8 cellular contexts compared by ENCODE assay signal in the genomic region with DNA sequence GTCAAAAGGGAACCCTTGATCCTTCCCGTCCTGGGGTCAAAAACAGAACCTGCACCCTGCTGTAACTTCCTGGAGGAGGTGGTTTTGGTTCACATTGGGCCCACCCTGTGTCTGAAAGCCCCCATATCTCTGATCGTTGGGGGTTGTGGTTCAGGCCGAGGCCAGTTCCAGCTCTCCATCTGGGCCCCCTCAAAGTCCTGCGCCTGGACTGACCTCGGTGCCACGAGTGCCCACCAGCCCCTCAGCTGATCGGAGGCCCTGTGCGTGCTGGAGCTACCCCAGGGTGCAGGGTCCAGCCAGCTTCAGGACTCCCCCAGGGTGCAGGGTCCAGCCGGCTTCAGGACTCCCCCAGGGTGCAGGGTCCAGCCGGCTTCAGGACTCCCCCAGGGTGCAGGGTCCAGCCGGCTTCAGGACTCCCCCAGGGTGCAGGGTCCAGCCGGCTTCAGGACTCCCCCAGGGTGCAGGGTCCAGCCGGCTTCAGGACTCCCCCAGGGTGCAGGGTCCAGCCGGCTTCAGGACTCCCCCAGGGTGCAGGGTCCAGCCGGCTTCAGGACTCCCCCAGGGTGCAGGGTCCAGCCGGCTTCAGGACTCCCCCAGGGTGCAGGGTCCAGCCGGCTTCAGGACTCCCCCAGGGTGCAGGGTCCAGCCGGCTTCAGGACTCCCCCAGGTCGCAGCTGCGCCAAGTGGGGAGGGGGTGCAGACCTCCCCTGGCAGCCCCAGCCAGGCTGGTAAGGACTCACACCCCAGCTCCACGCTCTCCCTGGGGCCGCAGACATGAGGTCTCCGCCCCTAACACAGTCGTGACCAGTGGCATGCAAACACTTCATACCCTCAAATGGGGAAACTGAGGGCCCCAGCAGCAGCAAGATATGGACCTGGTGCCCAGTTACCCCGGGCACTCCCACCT. TPM values are rescaled to one million over a fixed set of nuclear protein-coding genes. Genes with fewer than 3 reads are reported as not detected.
DNase-seq lines count a peak whose midpoint lies in the region; ATAC-seq and TF ChIP-seq lines count a peak whose summit lies in the region.
"Not testable (repeated sequence)": the region's sequence is repeated elsewhere in the genome, so short reads cannot be mapped to it uniquely, and the experiment has no call there.

No MANE protein-coding gene starts in this region.

- not testable (repeated sequence) for TF ChIP-seq RAD21 in liver (IDR thresholded peaks at IDR 0.05)

- not testable (repeated sequence) for H4K20me1 ChIP-seq in OCI-LY7 (ENCODE audit: insufficient read depth, low read length); neural progenitor cell (ENCODE audit: low read depth)

- peak overlapping the region; percentile 76 for H3K4me3 Mint-ChIP-seq in CD4-positive, alpha-beta T cell
- peak overlapping the region; percentile 78 for H3K4me3 Mint-ChIP-seq in activated T-helper 1 cell treated with anti-CD3 and anti-CD28 coated beads, Interleukin-12 subunit alpha, Interleukin-12 subunit beta, Interleukin-2, Interleukin-4 antibody, amounts not matched to agents 30 ng/mL and 10 ng/mL and 1 ng/mL, durations not matched to agents 14 hours and 24 hours and 36 hours
- not testable (repeated sequence) for H3K4me3 Mint-ChIP-seq in neural progenitor cell

- H3K9ac ChIP-seq in colonic mucosa (ENCODE audit: low read depth in 2 of 2, low read length in 2 of 2) (peak overlapping the region in 1 of 2 donors; percentile 3), liver (ENCODE audit: low read depth in 1 of 2, low read length in 2 of 2) (peak overlapping the region in 1 of 2 donors; percentile 8)
- H3K9ac ChIP-seq in neural progenitor cell: not testable (repeated sequence)

- CTCF ChIA-PET in CD4-positive, alpha-beta T cell (lab: Charles Lee): interaction anchor here (1.2 to 4.8 kb wide), 4 partner anchors 15 to 112 kb away, joined by 3 to 24 read pairs (median 6); a partner anchor contains a TSS
- CTCF ChIA-PET in OCI-LY7 (lab: Charles Lee; ENCODE audit: unreplicated experiment): interaction anchor here (0.6 kb wide), 1 partner anchor 19 kb away, joined by 17 read pairs; no protein-coding TSS in a partner anchor

- DNase-seq in CD4-positive, alpha-beta T cell; OCI-LY7 (ENCODE audit: low spot score); activated T-helper 1 cell treated with anti-CD3 and anti-CD28 coated beads, Interleukin-12 subunit alpha, Interleukin-12 subunit beta, Interleukin-2, Interleukin-4 antibody, amounts not matched to agents 30 ng/mL and 10 ng/mL and 1 ng/mL, durations not matched to agents 14 hours and 24 hours and 36 hours (ENCODE audit: low spot score); colonic mucosa; neural progenitor cell (ENCODE audit: low spot score); upper lobe of right lung: not testable (repeated sequence)

- 37% methylated on average over 19 of the region's 25 CpGs for WGBS in liver

- not testable (repeated sequence) for H3K9me3 ChIP-seq in CD4-positive, alpha-beta T cell (ENCODE audit: control insufficient read depth, low read length); OCI-LY7 (ENCODE audit: low read length); colonic mucosa; liver (ENCODE audit: control insufficient read depth in 4 of 4, low read length in 3 of 4); neural progenitor cell (ENCODE audit: low read depth); upper lobe of right lung

- H3K27me3 Mint-ChIP-seq in CD4-positive, alpha-beta T cell; activated T-helper 1 cell treated with anti-CD3 and anti-CD28 coated beads, Interleukin-12 subunit alpha, Interleukin-12 subunit beta, Interleukin-2, Interleukin-4 antibody, amounts not matched to agents 30 ng/mL and 10 ng/mL and 1 ng/mL, durations not matched to agents 14 hours and 24 hours and 36 hours (ENCODE audit: insufficient read depth); neural progenitor cell (ENCODE audit: insufficient read depth, low read depth): not testable (repeated sequence)

- H3K4me3 ChIP-seq in OCI-LY7 (ENCODE audit: low read depth, low read length, poor library complexity, severe bottlenecking); colonic mucosa; liver (ENCODE audit: low read depth in 1 of 3, low read length in 3 of 3); neural progenitor cell; upper lobe of right lung: not testable (repeated sequence)

- H3K27ac Mint-ChIP-seq in CD4-positive, alpha-beta T cell: peak overlapping the region; percentile 96
- H3K27ac Mint-ChIP-seq in activated T-helper 1 cell treated with anti-CD3 and anti-CD28 coated beads, Interleukin-12 subunit alpha, Interleukin-12 subunit beta, Interleukin-2, Interleukin-4 antibody, amounts not matched to agents 30 ng/mL and 10 ng/mL and 1 ng/mL, durations not matched to agents 14 hours and 24 hours and 36 hours: peak overlapping the region; percentile 99
- peak overlapping the region; percentile 57 for H3K27ac Mint-ChIP-seq in neural progenitor cell

- H3K27me3 ChIP-seq in CD4-positive, alpha-beta T cell (ENCODE audit: control insufficient read depth, insufficient read depth, low read length); colonic mucosa; liver (ENCODE audit: control insufficient read depth in 4 of 4, insufficient read depth in 4 of 4, low read length in 3 of 4); neural progenitor cell; upper lobe of right lung: not testable (repeated sequence)

- H3K4me2 ChIP-seq in OCI-LY7 (ENCODE audit: low read length): peak overlapping the region; percentile 54; the same call in 1 of the 2 replicates
- H3K4me2 ChIP-seq in neural progenitor cell: not testable (repeated sequence)

- H3K36me3 Mint-ChIP-seq in CD4-positive, alpha-beta T cell (ENCODE audit: low read depth): peaks cover 46% of the 10 kb centered on the region
- H3K36me3 Mint-ChIP-seq in activated T-helper 1 cell treated with anti-CD3 and anti-CD28 coated beads, Interleukin-12 subunit alpha, Interleukin-12 subunit beta, Interleukin-2, Interleukin-4 antibody, amounts not matched to agents 30 ng/mL and 10 ng/mL and 1 ng/mL, durations not matched to agents 14 hours and 24 hours and 36 hours (ENCODE audit: low read depth): peaks cover 38% of the 10 kb centered on the region
- H3K36me3 Mint-ChIP-seq in neural progenitor cell: not testable (repeated sequence)

- BruUV-seq in OCI-LY7 (replicated peaks; lab: Mats Ljungman, UMichigan): not testable (repeated sequence)

- not testable (repeated sequence) for H3K36me3 ChIP-seq in OCI-LY7 (ENCODE audit: insufficient read depth, low read length); colonic mucosa; liver (ENCODE audit: control insufficient read depth in 4 of 4, insufficient read depth in 3 of 4, low read depth in 1 of 4, low read length in 3 of 4); neural progenitor cell; upper lobe of right lung

- TF ChIP-seq CTCF in CD4-positive, alpha-beta T cell (IDR thresholded peaks at IDR 0.05); OCI-LY7 (conservative IDR thresholded peaks at IDR 0.05; ENCODE audit: low read length); VCaP (conservative IDR thresholded peaks at IDR 0.05); colonic mucosa (IDR thresholded peaks at IDR 0.05); liver (IDR thresholded peaks at IDR 0.05; ENCODE audit: low read depth, low read length, missing input control); neural progenitor cell (IDR thresholded peaks at IDR 0.05); upper lobe of right lung (IDR thresholded peaks at IDR 0.05): not testable (repeated sequence)

- not testable (repeated sequence) for H3K9me3 Mint-ChIP-seq in CD4-positive, alpha-beta T cell; activated T-helper 1 cell treated with anti-CD3 and anti-CD28 coated beads, Interleukin-12 subunit alpha, Interleukin-12 subunit beta, Interleukin-2, Interleukin-4 antibody, amounts not matched to agents 30 ng/mL and 10 ng/mL and 1 ng/mL, durations not matched to agents 14 hours and 24 hours and 36 hours; neural progenitor cell

- not testable (repeated sequence) for H3K79me2 ChIP-seq in OCI-LY7 (ENCODE audit: insufficient read depth, low read depth, low read length); neural progenitor cell (ENCODE audit: low read depth)

- ATAC-seq in CD4-positive, alpha-beta T cell (ENCODE audit: poor library complexity); upper lobe of right lung: not testable (repeated sequence)

- peaks cover 41% of the 10 kb centered on the region for H3K4me1 ChIP-seq in OCI-LY7 (ENCODE audit: insufficient read depth, low read length, poor library complexity, severe bottlenecking)
- peaks cover 19% of the 10 kb centered on the region for H3K4me1 ChIP-seq in colonic mucosa
- peaks cover 33 to 55% (median 50%) of the 10 kb centered on the region in 4 donors for H3K4me1 ChIP-seq in liver (ENCODE audit: control insufficient read depth in 4 of 4, insufficient read depth in 4 of 4, low read length in 3 of 4)
- H3K4me1 ChIP-seq in neural progenitor cell: not testable (repeated sequence)
- H3K4me1 ChIP-seq in upper lobe of right lung: peaks cover 60% of the 10 kb centered on the region

- H3K4me1 Mint-ChIP-seq in CD4-positive, alpha-beta T cell (ENCODE audit: low read depth): peaks cover 85% of the 10 kb centered on the region
- H3K4me1 Mint-ChIP-seq in activated T-helper 1 cell treated with anti-CD3 and anti-CD28 coated beads, Interleukin-12 subunit alpha, Interleukin-12 subunit beta, Interleukin-2, Interleukin-4 antibody, amounts not matched to agents 30 ng/mL and 10 ng/mL and 1 ng/mL, durations not matched to agents 14 hours and 24 hours and 36 hours (ENCODE audit: low read depth): peaks cover 75% of the 10 kb centered on the region
- not testable (repeated sequence) for H3K4me1 Mint-ChIP-seq in neural progenitor cell

- H2AFZ ChIP-seq in OCI-LY7 (ENCODE audit: low read length); neural progenitor cell (replicated peaks): not testable (repeated sequence)

- intact Hi-C loops in CD4-positive, alpha-beta T cell (cut with DNase I, micrococcal nuclease): loop anchor here (1.0 to 5.0 kb wide), 4 partner anchors 15 to 110 kb away; a partner anchor contains a TSS
- intact Hi-C loops in OCI-LY7 (cut with micrococcal nuclease; ENCODE audit: unreplicated experiment); activated T-helper 1 cell treated with anti-CD3 and anti-CD28 coated beads, Interleukin-12 subunit alpha, Interleukin-12 subunit beta, Interleukin-2, Interleukin-4 antibody, amounts not matched to agents 30 ng/mL and 10 ng/mL and 1 ng/mL, durations not matched to agents 14 hours and 24 hours and 36 hours (cut with micrococcal nuclease); upper lobe of right lung (cut with DNase I): not testable (repeated sequence)
- intact Hi-C loops in colonic mucosa (cut with DNase I): loop anchor here (10.0 kb wide), 1 partner anchor 108 kb away; a partner anchor contains a TSS

- POLR2A ChIA-PET in CD4-positive, alpha-beta T cell (lab: Charles Lee): interaction anchor here (0.9 to 10.8 kb wide), 13 partner anchors 8 to 166 kb away, joined by 3 to 362 read pairs (median 5); a partner anchor contains a TSS
- POLR2A ChIA-PET in OCI-LY7 (lab: Charles Lee): interaction anchor here (0.7 to 1.0 kb wide), 2 partner anchors 15 to 122 kb away, joined by 4 to 9 read pairs; no protein-coding TSS in a partner anchor

- not testable (repeated sequence) for H3F3A ChIP-seq in neural progenitor cell (ENCODE audit: low read depth)

- peak overlapping the region; percentile 86 for H3K27ac ChIP-seq in CD4-positive, alpha-beta T cell (ENCODE audit: low read depth, low read length)
- H3K27ac ChIP-seq in OCI-LY7 (ENCODE audit: low read depth, low read length, poor library complexity, severe bottlenecking); neural progenitor cell: not testable (repeated sequence)
- H3K27ac ChIP-seq in VCaP (peak overlapping the region; percentile 87; the same call in 1 of the 2 replicates), colonic mucosa (peak overlapping the region; percentile 42), liver (ENCODE audit: low read depth in 1 of 2, low read length in 2 of 2) (peak overlapping the region; percentile 92 to 95), upper lobe of right lung (peak overlapping the region; percentile 59)

- H3K9me2 ChIP-seq in OCI-LY7 (ENCODE audit: insufficient read depth, low read length): not testable (repeated sequence)

RNA-seq across cellular contexts. Expression of a gene that starts 7.9 kb away (rescaled TPM):
- total RNA-seq in CD4-positive, alpha-beta T cell: 100 to 1,000 TPM; 283 to 284 TPM
- 4.2 and 11.6 TPM in 2 replicates for total RNA-seq in OCI-LY7 (2014; rRNA removed; shearing (Covaris generic))
- total RNA-seq in OCI-LY7 (2022) (60.8 and 78.9 TPM in 2 replicates), colonic mucosa (10 to 100 TPM; 13.1 to 27.1 TPM), liver (10 to 100 TPM; 33.8 to 50.6 TPM), neural progenitor cell (ENCODE audit: low replicate concordance) (0.09 TPM in 1 of 2 replicates, not detected in the other), upper lobe of right lung (370 TPM)
- total RNA-seq in activated T-helper 1 cell treated with anti-CD3 and anti-CD28 coated beads, Interleukin-12 subunit alpha, Interleukin-12 subunit beta, Interleukin-2, Interleukin-4 antibody, amounts not matched to agents 30 ng/mL and 10 ng/mL and 1 ng/mL, durations not matched to agents 14 hours and 24 hours and 36 hours: 292 and 294 TPM in 2 replicates
- 10 to 100 TPM in 1 of 2 donors, 1 to 10 TPM in 1; 9.6 to 23.6 TPM for polyA plus RNA-seq in liver

RNA-seq across cellular contexts. Expression of a gene that starts 27.1 kb away (rescaled TPM):
- total RNA-seq in CD4-positive, alpha-beta T cell: 1 to 10 TPM; 7.7 to 9.1 TPM
- 18.6 and 37.0 TPM in 2 replicates for total RNA-seq in OCI-LY7 (2014; rRNA removed; shearing (Covaris generic))
- 53.3 and 61.6 TPM in 2 replicates for total RNA-seq in OCI-LY7 (2022)
- 83.4 and 84.7 TPM in 2 replicates for total RNA-seq in activated T-helper 1 cell treated with anti-CD3 and anti-CD28 coated beads, Interleukin-12 subunit alpha, Interleukin-12 subunit beta, Interleukin-2, Interleukin-4 antibody, amounts not matched to agents 30 ng/mL and 10 ng/mL and 1 ng/mL, durations not matched to agents 14 hours and 24 hours and 36 hours
- total RNA-seq in colonic mucosa: 10 to 100 TPM; 30.6 to 50.1 TPM
- total RNA-seq in liver: 1 to 10 TPM; 7.5 to 7.7 TPM
- 10 to 100 TPM; 16.6 to 20.3 TPM for polyA plus RNA-seq in liver
- 4.7 and 17.1 TPM in 2 replicates for total RNA-seq in neural progenitor cell (ENCODE audit: low replicate concordance)
- 22.8 TPM for total RNA-seq in upper lobe of right lung

RNA-seq across cellular contexts. Expression of a gene that starts 39.3 kb away (rescaled TPM):
- 10 to 100 TPM; 99.0 to 99.5 TPM for total RNA-seq in CD4-positive, alpha-beta T cell
- total RNA-seq in OCI-LY7 (2014; rRNA removed; shearing (Covaris generic)): 38.3 and 38.9 TPM in 2 replicates
- 56.3 and 58.1 TPM in 2 replicates for total RNA-seq in OCI-LY7 (2022)
- 46.7 and 48.7 TPM in 2 replicates for total RNA-seq in activated T-helper 1 cell treated with anti-CD3 and anti-CD28 coated beads, Interleukin-12 subunit alpha, Interleukin-12 subunit beta, Interleukin-2, Interleukin-4 antibody, amounts not matched to agents 30 ng/mL and 10 ng/mL and 1 ng/mL, durations not matched to agents 14 hours and 24 hours and 36 hours
- 100 to 1,000 TPM; 218 to 414 TPM for total RNA-seq in colonic mucosa
- 10 to 100 TPM; 86.8 to 94.0 TPM for total RNA-seq in liver
- 10 to 100 TPM; 62.0 to 72.8 TPM for polyA plus RNA-seq in liver
- 162 and 192 TPM in 2 replicates for total RNA-seq in neural progenitor cell (ENCODE audit: low replicate concordance)
- 244 TPM for total RNA-seq in upper lobe of right lung
